ENCODE assay signal across 1 cellular context in genomic region chr17:61826866-61827265, GRCh38. TPM values are rescaled to one million over a fixed set of nuclear protein-coding genes. Genes with fewer than 3 reads are reported as not detected.
"Had no signal": no experiment of that assay in that cellular context is flagged by ENCODE, and none has a peak within 500 bp of the region (broad histone marks: within the 10 kb centered on the region; RNA-seq: fewer than 3 reads in every experiment).

No MANE protein-coding gene starts in this region.

RNA-seq across cellular contexts. Expression of gene BRIP1, which starts 36.5 kb away (rescaled TPM):
- total RNA-seq: right atrium auricular region had no signal
